12 cellular contexts compared by ENCODE assay signal in the genomic region with DNA sequence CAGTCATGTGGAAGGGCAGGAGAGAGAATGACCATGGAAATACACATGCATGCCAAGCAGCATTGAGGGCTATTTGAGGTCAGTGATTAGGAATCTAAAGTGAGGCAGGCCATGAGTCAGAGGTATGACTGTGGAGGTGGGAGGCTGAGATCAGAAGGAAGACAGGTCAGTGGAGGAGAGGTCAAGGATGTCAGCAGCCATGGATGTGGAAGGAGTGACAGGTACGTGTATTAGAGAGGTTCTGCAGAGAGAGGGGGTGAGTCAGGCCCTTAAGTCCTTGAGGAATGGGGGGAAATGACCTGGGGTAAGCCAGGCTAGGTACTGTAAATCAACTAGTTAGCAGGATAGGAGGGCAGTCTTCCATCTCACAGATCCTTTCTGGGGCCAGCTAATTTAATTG.
DNase-seq lines count a peak whose midpoint lies in the region; ATAC-seq and TF ChIP-seq lines count a peak whose summit lies in the region.
"Had no signal": no experiment of that assay in that cellular context is flagged by ENCODE, and none has a peak within 500 bp of the region (broad histone marks: within the 10 kb centered on the region; RNA-seq: fewer than 3 reads in every experiment).

No MANE protein-coding gene starts in this region.

- intact Hi-C loops in mucosa of descending colon (cut with DNase I, micrococcal nuclease) = no loop called here
- intact Hi-C loops in activated naive CD4-positive, alpha-beta T cell treated with anti-CD3 and anti-CD28 coated beads for 36 hours (cut with micrococcal nuclease) = no loop called here

- no peak overlapping the region for H3K27ac Mint-ChIP-seq in activated naive CD4-positive, alpha-beta T cell treated with anti-CD3 and anti-CD28 coated beads for 36 hours
- no peak overlapping the region for H3K27ac Mint-ChIP-seq in mesothelial cell of epicardium
- H3K27ac Mint-ChIP-seq: activated naive CD4-positive, alpha-beta T cell treated with anti-CD3 and anti-CD28 coated beads, Interleukin-2, amount 10 ng/mL, durations not matched to agents 7 days and 5 days had no signal

- H3K4me3 ChIP-seq in epithelial cell of proximal tubule (ENCODE audit: low read depth, low read length) (no peak overlapping the region), mucosa of descending colon (no peak overlapping the region)
- H3K4me3 ChIP-seq: stomach had no signal

- H3K9me3 ChIP-seq in mucosa of descending colon = no peaks in the 10 kb centered on the region
- H3K9me3 ChIP-seq: stomach had no signal

- H3K4me3 Mint-ChIP-seq in activated naive CD4-positive, alpha-beta T cell treated with anti-CD3 and anti-CD28 coated beads for 36 hours = no peak overlapping the region
- H3K4me3 Mint-ChIP-seq in mesothelial cell of epicardium = no peak overlapping the region
- H3K4me3 Mint-ChIP-seq: activated naive CD4-positive, alpha-beta T cell treated with anti-CD3 and anti-CD28 coated beads, Interleukin-2, amount 10 ng/mL, durations not matched to agents 7 days and 5 days had no signal

- H3K36me3 ChIP-seq in mucosa of descending colon (ENCODE audit: low read depth) = no peaks in the 10 kb centered on the region
- H3K36me3 ChIP-seq: stomach had no signal

- CTCF ChIA-PET in activated naive CD4-positive, alpha-beta T cell treated with anti-CD3 and anti-CD28 coated beads for 36 hours (lab: Charles Lee) = no interaction called here

- H3K36me3 Mint-ChIP-seq in activated naive CD4-positive, alpha-beta T cell treated with anti-CD3 and anti-CD28 coated beads for 36 hours (ENCODE audit: low read depth) = no peaks in the 10 kb centered on the region
- H3K36me3 Mint-ChIP-seq in mesothelial cell of epicardium = no peaks in the 10 kb centered on the region
- H3K36me3 Mint-ChIP-seq: activated naive CD4-positive, alpha-beta T cell treated with anti-CD3 and anti-CD28 coated beads, Interleukin-2, amount 10 ng/mL, durations not matched to agents 7 days and 5 days had no signal

- ATAC-seq in mucosa of descending colon (peak; percentile 59), HG03045 (IDR thresholded peaks at IDR 0.05; ENCODE audit: unreplicated experiment) (no peak)

- H3K9me3 Mint-ChIP-seq in activated naive CD4-positive, alpha-beta T cell treated with anti-CD3 and anti-CD28 coated beads for 36 hours = no peaks in the 10 kb centered on the region
- no peaks in the 10 kb centered on the region for H3K9me3 Mint-ChIP-seq in mesothelial cell of epicardium
- H3K9me3 Mint-ChIP-seq: activated naive CD4-positive, alpha-beta T cell treated with anti-CD3 and anti-CD28 coated beads, Interleukin-2, amount 10 ng/mL, durations not matched to agents 7 days and 5 days had no signal

- no peaks in the 10 kb centered on the region for H3K4me1 ChIP-seq in mucosa of descending colon (ENCODE audit: low read depth)
- H3K4me1 ChIP-seq: stomach had no signal

- TF ChIP-seq CTCF in epithelial cell of proximal tubule (conservative IDR thresholded peaks at IDR 0.05; ENCODE audit: low read depth, low read length) (no peak), mucosa of descending colon (IDR thresholded peaks at IDR 0.05) (no peak), mesothelial cell of epicardium (IDR thresholded peaks at IDR 0.05; ENCODE audit: unreplicated experiment) (no peak)

- H3K4me1 Mint-ChIP-seq in activated naive CD4-positive, alpha-beta T cell treated with anti-CD3 and anti-CD28 coated beads for 36 hours (ENCODE audit: low read depth) = peaks cover 7% of the 10 kb centered on the region
- H3K4me1 Mint-ChIP-seq in mesothelial cell of epicardium = no peaks in the 10 kb centered on the region
- H3K4me1 Mint-ChIP-seq: activated naive CD4-positive, alpha-beta T cell treated with anti-CD3 and anti-CD28 coated beads, Interleukin-2, amount 10 ng/mL, durations not matched to agents 7 days and 5 days had no signal

- in situ Hi-C loops in Caki2 (cut with HindIII; ENCODE audit: low pct_unique_long_range_greater_than_20kb, low sequenced_read_pairs) = no loop called here

- DNase-seq in Caki2 (ENCODE audit: low read depth) (peak; percentile 69), NCI-H226 (peak; percentile 88), epithelial cell of proximal tubule (ENCODE audit: low read depth) (peak; percentile 94), mucosa of descending colon (no peak), mesothelial cell of epicardium (ENCODE audit: low spot score in 2 of 2, unreplicated experiment in 2 of 2) (no peak), Ammon's horn (ENCODE audit: low spot score) (no peak)
- DNase-seq in activated naive CD4-positive, alpha-beta T cell treated with anti-CD3 and anti-CD28 coated beads for 36 hours = no peak
- DNase-seq: activated CD4-positive, alpha-beta T cell treated with anti-CD3 and anti-CD28 coated beads, Interleukin-2, amount 50 U/mL, for 1 hour; activated naive CD4-positive, alpha-beta T cell treated with anti-CD3 and anti-CD28 coated beads, Interleukin-2, amount 10 ng/mL, durations not matched to agents 7 days and 5 days; Karpas-422; stomach had no signal

- no peaks in the 10 kb centered on the region for H3K27me3 Mint-ChIP-seq in activated naive CD4-positive, alpha-beta T cell treated with anti-CD3 and anti-CD28 coated beads for 36 hours (ENCODE audit: low read depth)
- no peaks in the 10 kb centered on the region for H3K27me3 Mint-ChIP-seq in mesothelial cell of epicardium (ENCODE audit: low read depth)
- H3K27me3 Mint-ChIP-seq: activated naive CD4-positive, alpha-beta T cell treated with anti-CD3 and anti-CD28 coated beads, Interleukin-2, amount 10 ng/mL, durations not matched to agents 7 days and 5 days had no signal

Comparison
In these comparisons a context has a peak if more than half of its experiments do, and no peak if none do; other contexts are left out.
1. DNase-seq: peak in Caki2 (single experiment), NCI-H226 (single experiment) and epithelial cell of proximal tubule (single experiment); none in mucosa of descending colon (0 of 3), activated naive CD4-positive, alpha-beta T cell treated with anti-CD3 and anti-CD28 coated beads for 36 hours (single experiment), mesothelial cell of epicardium (0 of 2) and Ammon's horn (single experiment).